In genomic region chr2:166106431-166107015, GRCh38 we compare ENCODE assay signal across 10 cellular contexts. TPM values are rescaled to one million over a fixed set of nuclear protein-coding genes. Genes with fewer than 3 reads are reported as not detected.
DNase-seq lines count a peak whose midpoint lies in the region; ATAC-seq and TF ChIP-seq lines count a peak whose summit lies in the region.
"Had no signal": no experiment of that assay in that cellular context is flagged by ENCODE, and none has a peak within 500 bp of the region (broad histone marks: within the 10 kb centered on the region; RNA-seq: fewer than 3 reads in every experiment).

No MANE protein-coding gene starts in this region.

- no peaks in the 10 kb centered on the region for H3K27me3 Mint-ChIP-seq in osteocyte (ENCODE audit: unreplicated experiment)

- intact Hi-C loops in left ventricle myocardium superior (cut with micrococcal nuclease) = no loop called here

- no peaks in the 10 kb centered on the region for H3K36me3 Mint-ChIP-seq in osteocyte (ENCODE audit: unreplicated experiment)

- in situ Hi-C loops in astrocyte of the cerebellum (cut with HindIII; ENCODE audit: low sequenced_read_pairs) = no loop called here

- no peaks in the 10 kb centered on the region for H3K4me1 Mint-ChIP-seq in osteocyte (ENCODE audit: unreplicated experiment)

- H3K4me3 Mint-ChIP-seq in osteocyte (ENCODE audit: unreplicated experiment) = no peak overlapping the region

- ATAC-seq in GM18858 (IDR thresholded peaks at IDR 0.05; ENCODE audit: unreplicated experiment) (peak; percentile 38), left ventricle myocardium superior (no peak), HG03280 (IDR thresholded peaks at IDR 0.05; ENCODE audit: unreplicated experiment) (no peak)

- peak; percentile 61 for TF ChIP-seq CTCF in LNCAP (IDR thresholded peaks at IDR 0.05)
- TF ChIP-seq CTCF in astrocyte of the cerebellum (IDR thresholded peaks at IDR 0.05; ENCODE audit: low read depth, low read length, missing control alignments) = peak; percentile 43
- peak; percentile 44 for TF ChIP-seq CTCF in osteocyte (IDR thresholded peaks at IDR 0.05)

- H3K9me3 Mint-ChIP-seq in osteocyte (ENCODE audit: unreplicated experiment) = peaks cover 8% of the 10 kb centered on the region

- DNase-seq in astrocyte of the cerebellum (ENCODE audit: low read depth) (no peak), osteocyte (ENCODE audit: extremely low spot score, unreplicated experiment) (no peak), glomerular visceral epithelial cell (ENCODE audit: extremely low spot score) (no peak), KG1 (lab: John Stamatoyannopoulos, UW) (no peak), left ventricle myocardium superior (no peak)
- DNase-seq: ovary had no signal

- H3K27ac Mint-ChIP-seq in osteocyte (ENCODE audit: unreplicated experiment) = no peak overlapping the region

- H3K4me3 ChIP-seq in astrocyte of the cerebellum (ENCODE audit: low read depth, low read length) = no peak overlapping the region
- H3K4me3 ChIP-seq: ovary had no signal

RNA-seq across cellular contexts. Expression of gene SCN1A, which starts 21.3 kb away (rescaled TPM):
- total RNA-seq in osteocyte = not detected in 2 replicates
- 0.92 TPM for total RNA-seq in left ventricle myocardium superior
- total RNA-seq: T-helper 2 cell treated with Interferon-gamma antibody and Interleukin-4, amounts not matched to agents 100 ng/mL and 5 ng/mL, for 36 hours had no signal
